In the genomic region with DNA sequence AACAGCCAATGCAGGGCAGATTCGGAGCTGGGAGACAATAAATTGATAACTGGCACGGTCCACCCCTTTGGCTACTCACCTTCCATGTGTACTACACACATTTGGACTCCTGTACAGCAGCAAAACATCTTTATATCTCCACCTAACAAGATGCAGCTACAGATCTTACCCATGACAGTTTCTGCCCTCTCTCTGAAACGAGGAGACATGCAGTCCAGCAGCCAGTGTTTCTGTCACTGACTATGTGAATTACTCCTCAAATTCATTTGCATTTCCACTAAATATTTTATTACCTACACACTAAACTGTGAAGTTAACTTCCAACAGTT, we compare ENCODE assay signal across 2 cellular contexts.
TF ChIP-seq lines count a peak whose summit lies in the region.

No MANE protein-coding gene starts in this region.

TF ChIP-seq in A549, 52 proteins besides CTCF, POLR2A, EP300 and RAD21 (continued from another document):
- no peak for TF ChIP-seq SMC3 (IDR thresholded peaks at IDR 0.05)
- TF ChIP-seq, protein P1, sequence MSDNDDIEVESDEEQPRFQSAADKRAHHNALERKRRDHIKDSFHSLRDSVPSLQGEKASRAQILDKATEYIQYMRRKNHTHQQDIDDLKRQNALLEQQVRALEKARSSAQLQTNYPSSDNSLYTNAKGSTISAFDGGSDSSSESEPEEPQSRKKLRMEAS (IDR thresholded peaks at IDR 0.05) = no peak
- TF ChIP-seq HEYL (CRISPR knock-in tag; IDR thresholded peaks at IDR 0.05) = no peak
- TF ChIP-seq, protein P2, sequence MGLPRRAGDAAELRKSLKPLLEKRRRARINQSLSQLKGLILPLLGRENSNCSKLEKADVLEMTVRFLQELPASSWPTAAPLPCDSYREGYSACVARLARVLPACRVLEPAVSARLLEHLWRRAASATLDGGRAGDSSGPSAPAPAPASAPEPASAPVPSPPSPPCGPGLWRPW (IDR thresholded peaks at IDR 0.05) = no peak
- TF ChIP-seq ZSCAN20 (CRISPR knock-in tag; IDR thresholded peaks at IDR 0.05) = no peak
- TF ChIP-seq KDM5A (IDR thresholded peaks at IDR 0.05) = no peak
TF ChIP-seq in A549: peak in this region for 0.

TF ChIP-seq in K562, 482 proteins besides CTCF, POLR2A, EP300 and RAD21 (continued from another document):
- TF ChIP-seq, protein P3, sequence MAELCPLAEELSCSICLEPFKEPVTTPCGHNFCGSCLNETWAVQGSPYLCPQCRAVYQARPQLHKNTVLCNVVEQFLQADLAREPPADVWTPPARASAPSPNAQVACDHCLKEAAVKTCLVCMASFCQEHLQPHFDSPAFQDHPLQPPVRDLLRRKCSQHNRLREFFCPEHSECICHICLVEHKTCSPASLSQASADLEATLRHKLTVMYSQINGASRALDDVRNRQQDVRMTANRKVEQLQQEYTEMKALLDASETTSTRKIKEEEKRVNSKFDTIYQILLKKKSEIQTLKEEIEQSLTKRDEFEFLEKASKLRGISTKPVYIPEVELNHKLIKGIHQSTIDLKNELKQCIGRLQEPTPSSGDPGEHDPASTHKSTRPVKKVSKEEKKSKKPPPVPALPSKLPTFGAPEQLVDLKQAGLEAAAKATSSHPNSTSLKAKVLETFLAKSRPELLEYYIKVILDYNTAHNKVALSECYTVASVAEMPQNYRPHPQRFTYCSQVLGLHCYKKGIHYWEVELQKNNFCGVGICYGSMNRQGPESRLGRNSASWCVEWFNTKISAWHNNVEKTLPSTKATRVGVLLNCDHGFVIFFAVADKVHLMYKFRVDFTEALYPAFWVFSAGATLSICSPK (IDR thresholded peaks at IDR 0.05; ENCODE audit: borderline replicate concordance) = no peak
- TF ChIP-seq CHD1 (IDR thresholded peaks at IDR 0.05; ENCODE audit: low read length) = no peak
- TF ChIP-seq XRCC4 (IDR thresholded peaks at IDR 0.05; ENCODE audit: extremely low read depth, insufficient read depth, insufficient read length) = no peak
- TF ChIP-seq ZFP36 (IDR thresholded peaks at IDR 0.05; ENCODE audit: low read depth, low read length, partially characterized antibody) = no peak
- TF ChIP-seq, protein P4, sequence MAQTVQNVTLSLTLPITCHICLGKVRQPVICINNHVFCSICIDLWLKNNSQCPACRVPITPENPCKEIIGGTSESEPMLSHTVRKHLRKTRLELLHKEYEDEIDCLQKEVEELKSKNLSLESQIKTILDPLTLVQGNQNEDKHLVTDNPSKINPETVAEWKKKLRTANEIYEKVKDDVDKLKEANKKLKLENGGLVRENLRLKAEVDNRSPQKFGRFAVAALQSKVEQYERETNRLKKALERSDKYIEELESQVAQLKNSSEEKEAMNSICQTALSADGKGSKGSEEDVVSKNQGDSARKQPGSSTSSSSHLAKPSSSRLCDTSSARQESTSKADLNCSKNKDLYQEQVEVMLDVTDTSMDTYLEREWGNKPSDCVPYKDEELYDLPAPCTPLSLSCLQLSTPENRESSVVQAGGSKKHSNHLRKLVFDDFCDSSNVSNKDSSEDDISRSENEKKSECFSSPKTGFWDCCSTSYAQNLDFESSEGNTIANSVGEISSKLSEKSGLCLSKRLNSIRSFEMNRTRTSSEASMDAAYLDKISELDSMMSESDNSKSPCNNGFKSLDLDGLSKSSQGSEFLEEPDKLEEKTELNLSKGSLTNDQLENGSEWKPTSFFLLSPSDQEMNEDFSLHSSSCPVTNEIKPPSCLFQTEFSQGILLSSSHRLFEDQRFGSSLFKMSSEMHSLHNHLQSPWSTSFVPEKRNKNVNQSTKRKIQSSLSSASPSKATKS (CRISPR knock-in tag; IDR thresholded peaks at IDR 0.05) = no peak
- no peak for TF ChIP-seq SNRNP70 (optimal IDR thresholded peaks at IDR 0.05; ENCODE audit: low read depth, low read length)
- TF ChIP-seq NFATC3 (IDR thresholded peaks at IDR 0.05) = no peak
- no peak for TF ChIP-seq NFRKB (IDR thresholded peaks at IDR 0.05; ENCODE audit: low read depth)
- no peak for TF ChIP-seq MAFK (IDR thresholded peaks at IDR 0.05; ENCODE audit: low read length)
